ENCODE assay signal across 9 cellular contexts in genomic region chr11:121575250-121575962, GRCh38.
DNase-seq lines count a peak whose midpoint lies in the region; ATAC-seq, FAIRE-seq and TF ChIP-seq lines count a peak whose summit lies in the region.
"Had no signal": no experiment of that assay in that cellular context is flagged by ENCODE, and none has a peak within 500 bp of the region (broad histone marks: within the 10 kb centered on the region; RNA-seq: fewer than 3 reads in every experiment).

No MANE protein-coding gene starts in this region.

- H3K9me3 ChIP-seq in trophoblast cell (ENCODE audit: insufficient read depth, low read depth, low read length): peaks cover 1% of the 10 kb centered on the region

- WGBS in trophoblast cell (ENCODE audit: extremely low coverage, insufficient coverage, insufficient read length): no CpG with 5 or more reads among the region's 10 CpGs

- no peak overlapping the region for H2AK5ac ChIP-seq in trophoblast cell (ENCODE audit: low read length)

- no peaks in the 10 kb centered on the region for H3K79me2 ChIP-seq in trophoblast cell (ENCODE audit: control insufficient read depth, insufficient read depth, low read length, poor library complexity)
- H3K79me2 ChIP-seq: parathyroid adenoma had no signal

- H2BK12ac ChIP-seq in trophoblast cell (ENCODE audit: low read length): no peak overlapping the region

- H2BK5ac ChIP-seq in trophoblast cell (ENCODE audit: low read depth, low read length, poor library complexity): no peak overlapping the region

- no peak for FAIRE-seq in frontal cortex (lab: Jason Lieb, UNC)

- no peak overlapping the region for H3K18ac ChIP-seq in trophoblast cell (ENCODE audit: low read length)

- H3K14ac ChIP-seq in trophoblast cell (ENCODE audit: low read length): no peak overlapping the region

- H2AFZ ChIP-seq in trophoblast cell (ENCODE audit: insufficient read depth, low read length, poor library complexity): no peak overlapping the region
- H2AFZ ChIP-seq: parathyroid adenoma had no signal

- no peak overlapping the region for H4K8ac ChIP-seq in trophoblast cell (ENCODE audit: low read depth, low read length)

- no peak overlapping the region for H2BK120ac ChIP-seq in trophoblast cell (ENCODE audit: insufficient read depth, low read length, poor library complexity)

- H3K23ac ChIP-seq in trophoblast cell (ENCODE audit: low read length): no peak overlapping the region

- H3K4me2 ChIP-seq in trophoblast cell (ENCODE audit: low read length): no peak overlapping the region

- DNase-seq in AG08396 (ENCODE audit: low spot score) (peak; percentile 12), dorsolateral prefrontal cortex (peak in 6 of 10 donors; percentile 51 to 73 (median 62)), trophoblast cell (peak; percentile 40 to 54), DMS153 treated with DMSO at 0.1 percent for 48 hours (lab: John Stamatoyannopoulos, UW; ENCODE audit: unreplicated experiment) (no peak), frontal cortex (ENCODE audit: low spot score in 2 of 2) (no peak), DMS153 (lab: John Stamatoyannopoulos, UW) (no peak)

- intact Hi-C loops in dorsolateral prefrontal cortex (cut with DNase I): no loop called here

- no peaks in the 10 kb centered on the region for H3K4me1 ChIP-seq in trophoblast cell (ENCODE audit: control insufficient read depth in 1 of 2, insufficient read depth in 2 of 2, low read length in 2 of 2)
- H3K4me1 ChIP-seq: parathyroid adenoma had no signal

- no peak overlapping the region for H4K12ac ChIP-seq in trophoblast cell (ENCODE audit: low read depth, low read length)

- no peak overlapping the region for H4K91ac ChIP-seq in trophoblast cell (ENCODE audit: low read depth, low read length)

- H3K4me3 ChIP-seq in dorsolateral prefrontal cortex (no peak overlapping the region), trophoblast cell (ENCODE audit: low read depth, low read length) (no peak overlapping the region)

- TF ChIP-seq CTCF in dorsolateral prefrontal cortex (IDR thresholded peaks at IDR 0.05 in 54 of 56, conservative IDR thresholded peaks at IDR 0.05 in 2 of 56; ENCODE audit: low read depth in 1 of 56, partially characterized antibody in 56 of 56): no peak

- no peaks in the 10 kb centered on the region for H3K79me1 ChIP-seq in trophoblast cell (ENCODE audit: low read length)

- no peaks in the 10 kb centered on the region for H3K27me3 ChIP-seq in dorsolateral prefrontal cortex
- H3K27me3 ChIP-seq in trophoblast cell (ENCODE audit: insufficient read depth, low read length): no peaks in the 10 kb centered on the region

- H3K27ac ChIP-seq in dorsolateral prefrontal cortex (peak overlapping the region in 52 of 59 donors; percentile 9 to 84 (median 65)), trophoblast cell (ENCODE audit: low read depth, low read length) (no peak overlapping the region)
- H3K27ac ChIP-seq: parathyroid adenoma had no signal

- no peak overlapping the region for H3K9ac ChIP-seq in trophoblast cell (ENCODE audit: low read length)
- H3K9ac ChIP-seq: parathyroid adenoma had no signal

- H3K4ac ChIP-seq in trophoblast cell (ENCODE audit: low read depth, low read length): no peak overlapping the region

- ATAC-seq in GM19452 (IDR thresholded peaks at IDR 0.05; ENCODE audit: unreplicated experiment) (peak; percentile 76), HG03565 (IDR thresholded peaks at IDR 0.05; ENCODE audit: unreplicated experiment) (peak; percentile 43)

- peaks cover 0 to 3% of the 10 kb centered on the region in 2 experiments for H3K36me3 ChIP-seq in trophoblast cell (ENCODE audit: control insufficient read depth in 1 of 2, insufficient read depth in 2 of 2, low read length in 2 of 2)

Comparison
In these comparisons a context has a peak if more than half of its experiments do, and no peak if none do; other contexts are left out.
1. DNase-seq: peak in AG08396 (single experiment), dorsolateral prefrontal cortex (6 of 10) and trophoblast cell (2 of 2); none in DMS153 treated with DMSO at 0.1 percent for 48 hours (single experiment), frontal cortex (0 of 2) and DMS153 (single experiment).